Comparison of ENCODE assay signal across 8 cellular contexts in genomic region chr2:69911985-69912563, GRCh38. TPM values are rescaled to one million over a fixed set of nuclear protein-coding genes. Genes with fewer than 3 reads are reported as not detected.
A peak's percentile ranks its signal among the peaks of the same experiment; 100 is the strongest.
DNase-seq lines count a peak whose midpoint lies in the region; ATAC-seq and TF ChIP-seq lines count a peak whose summit lies in the region.

No MANE protein-coding gene starts in this region.

- peaks cover 1% of the 10 kb centered on the region for H3K36me3 Mint-ChIP-seq in progenitor cell of endocrine pancreas (ENCODE audit: insufficient read depth)

- H3K4me1 Mint-ChIP-seq in progenitor cell of endocrine pancreas (ENCODE audit: low read depth) = peaks cover 1% of the 10 kb centered on the region

- POLR2A ChIA-PET in SK-N-SH (lab: Yijun Ruan, JAX) = interaction anchor here (1.0 kb wide), 1 partner anchor 233 kb away, joined by 3 read pairs; no protein-coding TSS in a partner anchor

- peaks cover 48% of the 10 kb centered on the region for H3F3A ChIP-seq in SK-N-SH (replicated peaks; ENCODE audit: insufficient read depth)

- H3K4me3 Mint-ChIP-seq in progenitor cell of endocrine pancreas (ENCODE audit: low read depth) = peak overlapping the region; percentile 49

- H3K36me3 ChIP-seq in SK-N-SH (replicated peaks in 1 of 2; ENCODE audit: control insufficient read depth in 1 of 2, insufficient read depth in 2 of 2, low read length in 1 of 2) (peaks cover 37 to 48% of the 10 kb centered on the region in 2 experiments), esophagus squamous epithelium (peaks cover 0 to 41% (median 11%) of the 10 kb centered on the region in 3 donors)

- H3K9me3 ChIP-seq in SK-N-SH = no peaks in the 10 kb centered on the region
- H3K9me3 ChIP-seq in esophagus squamous epithelium = no peaks in the 10 kb centered on the region

- no peak overlapping the region for H3K27ac Mint-ChIP-seq in progenitor cell of endocrine pancreas

- peak overlapping the region in 1 of 2 experiments; percentile 48; a peak in 3 of 4 replicates for H3K27ac ChIP-seq in SK-N-SH (ENCODE audit: low read depth in 2 of 2, low read length in 1 of 2)
- H3K27ac ChIP-seq in esophagus squamous epithelium = peak overlapping the region in 2 of 4 donors; percentile 15 to 99

- peak; percentile 37 for DNase-seq in SK-N-SH
- peak; percentile 52 for DNase-seq in M059J (ENCODE audit: low read depth)
- peak; percentile 56 for DNase-seq in SK-N-DZ (ENCODE audit: low spot score)
- DNase-seq in esophagus squamous epithelium (lab: John Stamatoyannopoulos, UW) = no peak
- DNase-seq in progenitor cell of endocrine pancreas (ENCODE audit: low spot score, unreplicated experiment) = no peak

- H3K4me3 ChIP-seq in SK-N-SH (ENCODE audit: low read depth in 2 of 2, low read length in 1 of 2) (no peak overlapping the region; a peak in 1 of 4 replicates), esophagus squamous epithelium (no peak overlapping the region)

- H3K9ac ChIP-seq in SK-N-SH = no peak overlapping the region; the same call in 1 of the 2 replicates

- no peak overlapping the region for H3K4me2 ChIP-seq in SK-N-SH

- H3K9me2 ChIP-seq in SK-N-SH = no peaks in the 10 kb centered on the region

- WGBS in SK-N-SH (ENCODE audit: low lambda C conversion rate) = 4% methylated on average over 2 of the region's 2 CpGs
- 2 to 11% methylated on average over 2 of the region's 2 CpGs for WGBS in esophagus squamous epithelium, 2 donors

- peak; percentile 77 for TF ChIP-seq CTCF in SK-N-SH (IDR thresholded peaks at IDR 0.05)
- TF ChIP-seq CTCF in esophagus squamous epithelium (IDR thresholded peaks at IDR 0.05) = peak; percentile 50 to 68 (median 62)
- TF ChIP-seq CTCF in progenitor cell of endocrine pancreas (IDR thresholded peaks at IDR 0.05; ENCODE audit: unreplicated experiment) = peak; percentile 75

- intact Hi-C loops in esophagus squamous epithelium (cut with DNase I) = loop anchor here (5.0 kb wide), 1 partner anchor 160 kb away; no protein-coding TSS in a partner anchor

- H4K20me1 ChIP-seq in SK-N-SH (ENCODE audit: insufficient read depth) = no peaks in the 10 kb centered on the region

- no peaks in the 10 kb centered on the region for H3K27me3 ChIP-seq in SK-N-SH (ENCODE audit: insufficient read depth)
- no peaks in the 10 kb centered on the region for H3K27me3 ChIP-seq in esophagus squamous epithelium

- H3K79me2 ChIP-seq in SK-N-SH (ENCODE audit: insufficient read depth) = peaks cover 13% of the 10 kb centered on the region

- no peaks in the 10 kb centered on the region for H3K27me3 Mint-ChIP-seq in progenitor cell of endocrine pancreas

- no peak for TF ChIP-seq EP300 in SK-N-SH (IDR thresholded peaks at IDR 0.05; ENCODE audit: borderline replicate concordance in 1 of 2, low read depth in 1 of 2, low read length in 1 of 2)

- no peaks in the 10 kb centered on the region for H3K9me3 Mint-ChIP-seq in progenitor cell of endocrine pancreas (ENCODE audit: low read depth)

- 0 out of 2 replicates have a peak overlapping the region, but pooled peaks have one; percentile 43 for H2AFZ ChIP-seq in SK-N-SH (ENCODE audit: low read depth)

- ATAC-seq in SK-N-SH treated with all-trans-retinoic acid at 6 μM for 48 hours (no peak), GM19463 (IDR thresholded peaks at IDR 0.05; ENCODE audit: unreplicated experiment) (no peak), GM21390 (IDR thresholded peaks at IDR 0.05; ENCODE audit: unreplicated experiment) (no peak)

- CTCF ChIA-PET in SK-N-SH (lab: Yijun Ruan, JAX) = interaction anchor here (0.6 to 7.2 kb wide), 30 partner anchors 9 to 394 kb away, joined by 3 to 74 read pairs (median 4); partner anchors contain the start of genes FAM136A and SNRNP27

- TF ChIP-seq RAD21 in SK-N-SH (IDR thresholded peaks at IDR 0.05; ENCODE audit: low read length) = peak; percentile 82

- TF ChIP-seq POLR2A in esophagus squamous epithelium (IDR thresholded peaks at IDR 0.05) = no peak

- H3K4me1 ChIP-seq in SK-N-SH (ENCODE audit: control insufficient read depth in 1 of 2, insufficient read depth in 2 of 2, low read depth in 1 of 2, low read length in 1 of 2) (peaks cover 2 to 7% of the 10 kb centered on the region in 2 experiments; a peak in 3 of 4 replicates), esophagus squamous epithelium (peaks cover 6 to 33% (median 9%) of the 10 kb centered on the region in 3 donors)

TF ChIP-seq in SK-N-SH, 30 proteins besides CTCF, POLR2A, EP300 and RAD21:
- TF ChIP-seq FOSL2 (IDR thresholded peaks at IDR 0.05; ENCODE audit: borderline replicate concordance, low read depth) (no peak), SMC3 (IDR thresholded peaks at IDR 0.05; ENCODE audit: low read depth, low read length) (peak; percentile 55)

TF ChIP-seq in SK-N-SH treated with all-trans-retinoic acid at 6 μM for 48 hours, 23 proteins besides CTCF, POLR2A, EP300 and RAD21 (continues in another document):
- no peak for TF ChIP-seq CSDC2 (CRISPR knock-in tag; IDR thresholded peaks at IDR 0.05)
- no peak for TF ChIP-seq SNAI2 (CRISPR knock-in tag; IDR thresholded peaks at IDR 0.05)
- TF ChIP-seq, protein P1, sequence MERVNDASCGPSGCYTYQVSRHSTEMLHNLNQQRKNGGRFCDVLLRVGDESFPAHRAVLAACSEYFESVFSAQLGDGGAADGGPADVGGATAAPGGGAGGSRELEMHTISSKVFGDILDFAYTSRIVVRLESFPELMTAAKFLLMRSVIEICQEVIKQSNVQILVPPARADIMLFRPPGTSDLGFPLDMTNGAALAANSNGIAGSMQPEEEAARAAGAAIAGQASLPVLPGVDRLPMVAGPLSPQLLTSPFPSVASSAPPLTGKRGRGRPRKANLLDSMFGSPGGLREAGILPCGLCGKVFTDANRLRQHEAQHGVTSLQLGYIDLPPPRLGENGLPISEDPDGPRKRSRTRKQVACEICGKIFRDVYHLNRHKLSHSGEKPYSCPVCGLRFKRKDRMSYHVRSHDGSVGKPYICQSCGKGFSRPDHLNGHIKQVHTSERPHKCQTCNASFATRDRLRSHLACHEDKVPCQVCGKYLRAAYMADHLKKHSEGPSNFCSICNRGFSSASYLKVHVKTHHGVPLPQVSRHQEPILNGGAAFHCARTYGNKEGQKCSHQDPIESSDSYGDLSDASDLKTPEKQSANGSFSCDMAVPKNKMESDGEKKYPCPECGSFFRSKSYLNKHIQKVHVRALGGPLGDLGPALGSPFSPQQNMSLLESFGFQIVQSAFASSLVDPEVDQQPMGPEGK (CRISPR knock-in tag; IDR thresholded peaks at IDR 0.05; ENCODE audit: borderline replicate concordance) = no peak
- TF ChIP-seq ARNTL (CRISPR knock-in tag; IDR thresholded peaks at IDR 0.05; ENCODE audit: borderline replicate concordance, low read depth) = no peak
- TF ChIP-seq OSR1 (CRISPR knock-in tag; IDR thresholded peaks at IDR 0.05) = no peak
- no peak for TF ChIP-seq ZNF565 (CRISPR knock-in tag; conservative IDR thresholded peaks at IDR 0.05; ENCODE audit: low read depth)
- no peak for TF ChIP-seq ISL1 (CRISPR knock-in tag; IDR thresholded peaks at IDR 0.05)
- TF ChIP-seq, protein P2, sequence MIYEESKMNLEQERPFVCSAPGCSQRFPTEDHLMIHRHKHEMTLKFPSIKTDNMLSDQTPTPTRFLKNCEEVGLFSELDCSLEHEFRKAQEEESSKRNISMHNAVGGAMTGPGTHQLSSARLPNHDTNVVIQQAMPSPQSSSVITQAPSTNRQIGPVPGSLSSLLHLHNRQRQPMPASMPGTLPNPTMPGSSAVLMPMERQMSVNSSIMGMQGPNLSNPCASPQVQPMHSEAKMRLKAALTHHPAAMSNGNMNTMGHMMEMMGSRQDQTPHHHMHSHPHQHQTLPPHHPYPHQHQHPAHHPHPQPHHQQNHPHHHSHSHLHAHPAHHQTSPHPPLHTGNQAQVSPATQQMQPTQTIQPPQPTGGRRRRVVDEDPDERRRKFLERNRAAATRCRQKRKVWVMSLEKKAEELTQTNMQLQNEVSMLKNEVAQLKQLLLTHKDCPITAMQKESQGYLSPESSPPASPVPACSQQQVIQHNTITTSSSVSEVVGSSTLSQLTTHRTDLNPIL (CRISPR knock-in tag; IDR thresholded peaks at IDR 0.05; ENCODE audit: low read depth) = no peak
- TF ChIP-seq TCF4 (CRISPR knock-in tag; IDR thresholded peaks at IDR 0.05; ENCODE audit: borderline replicate concordance) = no peak

RNA-seq across cellular contexts. Expression of gene MXD1, which starts 2.8 kb away (rescaled TPM):
- 2.3 and 2.8 TPM in 2 replicates for polyA plus RNA-seq in SK-N-SH (2012; rRNA removed)
- polyA plus RNA-seq in SK-N-SH (2012; cell fraction: cytosol; rRNA removed) = 2.5 and 3.3 TPM in 2 replicates
- polyA plus RNA-seq in SK-N-SH (2012; cell fraction: nucleus; rRNA removed) = 5.7 and 6.6 TPM in 2 replicates
- 2.1 and 5.0 TPM in 2 replicates for total RNA-seq in M059J (2014; rRNA removed; shearing (Covaris generic))
- polyA plus RNA-seq in SK-N-DZ (2014; cell fraction: cytosol; rRNA removed) = 5.8 and 6.3 TPM in 2 replicates
- 3.7 and 5.7 TPM in 2 replicates for polyA plus RNA-seq in SK-N-DZ (2014; cell fraction: nucleus; rRNA removed)
- total RNA-seq in esophagus squamous epithelium (100 to 1,000 TPM in 1 of 4 donors, 10 to 100 TPM in 3; 38.5 to 121 (median 83.2) TPM), progenitor cell of endocrine pancreas (9.2 and 10.8 TPM in 2 replicates)

RNA-seq across cellular contexts. Expression of gene SNRNP27, which starts 18.3 kb away (rescaled TPM):
- 50.9 and 68.4 TPM in 2 replicates for polyA plus RNA-seq in SK-N-SH (2012; rRNA removed)
- polyA plus RNA-seq in SK-N-SH (2012; cell fraction: cytosol; rRNA removed) = 79.9 and 102 TPM in 2 replicates
- polyA plus RNA-seq in SK-N-SH (2012; cell fraction: nucleus; rRNA removed) = 37.1 and 43.5 TPM in 2 replicates
- total RNA-seq in M059J (2014; rRNA removed; shearing (Covaris generic)) = 93.9 and 105 TPM in 2 replicates
- 82.9 and 111 TPM in 2 replicates for polyA plus RNA-seq in SK-N-DZ (2014; cell fraction: cytosol; rRNA removed)
- polyA plus RNA-seq in SK-N-DZ (2014; cell fraction: nucleus; rRNA removed) = 61.6 and 84.9 TPM in 2 replicates
- total RNA-seq in esophagus squamous epithelium = 10 to 100 TPM; 30.6 to 46.9 (median 37.5) TPM
- total RNA-seq in progenitor cell of endocrine pancreas = 46.7 and 47.2 TPM in 2 replicates

RNA-seq across cellular contexts. Expression of gene ASPRV1, which starts 49.4 kb away (rescaled TPM):
- 0.20 and 0.23 TPM in 2 replicates for polyA plus RNA-seq in SK-N-SH (2012; rRNA removed)
- 0.10 and 0.21 TPM in 2 replicates for polyA plus RNA-seq in SK-N-SH (2012; cell fraction: cytosol; rRNA removed)
- polyA plus RNA-seq in SK-N-SH (2012; cell fraction: nucleus; rRNA removed) = 0.36 and 0.64 TPM in 2 replicates
- 0.15 and 0.49 TPM in 2 replicates for total RNA-seq in M059J (2014; rRNA removed; shearing (Covaris generic))
- polyA plus RNA-seq in SK-N-DZ (2014; cell fraction: cytosol; rRNA removed) = 0.29 and 1.3 TPM in 2 replicates
- 0.54 and 0.66 TPM in 2 replicates for polyA plus RNA-seq in SK-N-DZ (2014; cell fraction: nucleus; rRNA removed)
- total RNA-seq in esophagus squamous epithelium (1 to 10 TPM in 1 of 4 donors, under 1 TPM in 3; 0.18 to 1.5 (median 0.34) TPM), progenitor cell of endocrine pancreas (1.1 and 1.2 TPM in 2 replicates)

Comparison
In these comparisons a context has a peak if more than half of its experiments do, and no peak if none do; other contexts are left out.
1. DNase-seq: peak in SK-N-SH (single experiment), M059J (single experiment) and SK-N-DZ (single experiment); none in esophagus squamous epithelium (single experiment) and progenitor cell of endocrine pancreas (single experiment).
2. Peak in every context shown above with its lines, with median percentiles within 50 percentile points of each other: CTCF ChIP-seq.